ENCODE assay signal across 1 cellular context in genomic region chr10:86954681-86955500, GRCh38.
TF ChIP-seq lines count a peak whose summit lies in the region.

No MANE protein-coding gene starts in this region.

TF ChIP-seq in WTC11, 78 proteins besides CTCF, POLR2A, EP300 and RAD21 (continued from another document):
- TF ChIP-seq ARID4B (CRISPR knock-in tag; IDR thresholded peaks at IDR 0.05; ENCODE audit: borderline replicate concordance) (peak; percentile 71; the same call in 1 of the 2 replicates), ZNF396 (CRISPR knock-in tag; IDR thresholded peaks at IDR 0.05; ENCODE audit: borderline replicate concordance) (no peak), NR1H2 (CRISPR knock-in tag; IDR thresholded peaks at IDR 0.05) (no peak), CREM (CRISPR knock-in tag; IDR thresholded peaks at IDR 0.05) (no peak), SMAD4 (CRISPR knock-in tag; IDR thresholded peaks at IDR 0.05) (no peak), SMAD3 (CRISPR knock-in tag; IDR thresholded peaks at IDR 0.05; ENCODE audit: borderline replicate concordance) (no peak), GRHL2 (CRISPR knock-in tag; IDR thresholded peaks at IDR 0.05; ENCODE audit: insufficient replicate concordance, severe bottlenecking) (no peak)
- TF ChIP-seq, protein P1, sequence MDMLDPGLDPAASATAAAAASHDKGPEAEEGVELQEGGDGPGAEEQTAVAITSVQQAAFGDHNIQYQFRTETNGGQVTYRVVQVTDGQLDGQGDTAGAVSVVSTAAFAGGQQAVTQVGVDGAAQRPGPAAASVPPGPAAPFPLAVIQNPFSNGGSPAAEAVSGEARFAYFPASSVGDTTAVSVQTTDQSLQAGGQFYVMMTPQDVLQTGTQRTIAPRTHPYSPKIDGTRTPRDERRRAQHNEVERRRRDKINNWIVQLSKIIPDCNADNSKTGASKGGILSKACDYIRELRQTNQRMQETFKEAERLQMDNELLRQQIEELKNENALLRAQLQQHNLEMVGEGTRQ (CRISPR knock-in tag; IDR thresholded peaks at IDR 0.05), result 0 out of 2 replicates have a peak, but pooled peaks have one; percentile 6
- TF ChIP-seq, protein P2, sequence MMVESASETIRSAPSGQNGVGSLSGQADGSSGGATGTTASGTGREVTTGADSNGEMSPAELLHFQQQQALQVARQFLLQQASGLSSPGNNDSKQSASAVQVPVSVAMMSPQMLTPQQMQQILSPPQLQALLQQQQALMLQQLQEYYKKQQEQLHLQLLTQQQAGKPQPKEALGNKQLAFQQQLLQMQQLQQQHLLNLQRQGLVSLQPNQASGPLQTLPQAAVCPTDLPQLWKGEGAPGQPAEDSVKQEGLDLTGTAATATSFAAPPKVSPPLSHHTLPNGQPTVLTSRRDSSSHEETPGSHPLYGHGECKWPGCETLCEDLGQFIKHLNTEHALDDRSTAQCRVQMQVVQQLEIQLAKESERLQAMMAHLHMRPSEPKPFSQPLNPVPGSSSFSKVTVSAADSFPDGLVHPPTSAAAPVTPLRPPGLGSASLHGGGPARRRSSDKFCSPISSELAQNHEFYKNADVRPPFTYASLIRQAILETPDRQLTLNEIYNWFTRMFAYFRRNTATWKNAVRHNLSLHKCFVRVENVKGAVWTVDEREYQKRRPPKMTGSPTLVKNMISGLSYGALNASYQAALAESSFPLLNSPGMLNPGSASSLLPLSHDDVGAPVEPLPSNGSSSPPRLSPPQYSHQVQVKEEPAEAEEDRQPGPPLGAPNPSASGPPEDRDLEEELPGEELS (CRISPR knock-in tag; IDR thresholded peaks at IDR 0.05), result no peak
- TF ChIP-seq, protein P3, sequence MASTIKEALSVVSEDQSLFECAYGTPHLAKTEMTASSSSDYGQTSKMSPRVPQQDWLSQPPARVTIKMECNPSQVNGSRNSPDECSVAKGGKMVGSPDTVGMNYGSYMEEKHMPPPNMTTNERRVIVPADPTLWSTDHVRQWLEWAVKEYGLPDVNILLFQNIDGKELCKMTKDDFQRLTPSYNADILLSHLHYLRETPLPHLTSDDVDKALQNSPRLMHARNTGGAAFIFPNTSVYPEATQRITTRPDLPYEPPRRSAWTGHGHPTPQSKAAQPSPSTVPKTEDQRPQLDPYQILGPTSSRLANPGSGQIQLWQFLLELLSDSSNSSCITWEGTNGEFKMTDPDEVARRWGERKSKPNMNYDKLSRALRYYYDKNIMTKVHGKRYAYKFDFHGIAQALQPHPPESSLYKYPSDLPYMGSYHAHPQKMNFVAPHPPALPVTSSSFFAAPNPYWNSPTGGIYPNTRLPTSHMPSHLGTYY (CRISPR knock-in tag; IDR thresholded peaks at IDR 0.05), result no peak
